ENCODE assay signal across 1 cellular context in the genomic region with DNA sequence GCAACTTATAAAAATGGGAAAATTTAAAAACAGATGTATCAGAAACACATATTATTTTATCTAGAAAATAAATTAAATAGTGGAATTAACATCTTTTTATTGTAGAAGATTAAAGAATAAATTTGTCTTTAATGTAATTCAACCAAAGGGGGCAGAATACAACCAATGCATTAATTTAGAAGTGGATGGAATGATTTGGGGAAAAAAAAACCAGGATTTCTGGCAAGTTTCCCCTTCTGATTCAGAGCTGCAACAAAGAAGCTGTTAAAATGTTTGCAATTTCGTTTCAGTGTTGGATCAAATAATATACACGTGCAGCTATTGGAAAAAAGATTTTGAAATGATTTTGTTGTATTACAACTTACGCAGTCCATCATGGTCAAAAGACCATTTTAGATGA.
TF ChIP-seq lines count a peak whose summit lies in the region.

No MANE protein-coding gene starts in this region.

TF ChIP-seq in SK-N-SH, 30 proteins besides CTCF, POLR2A, EP300 and RAD21 (continued from another document):
- TF ChIP-seq TCF12 (IDR thresholded peaks at IDR 0.05), result no peak
- TF ChIP-seq RXRA (IDR thresholded peaks at IDR 0.05; ENCODE audit: borderline replicate concordance, low read depth), result no peak
TF ChIP-seq in SK-N-SH: peak in this region for 0.
